In the genomic region with DNA sequence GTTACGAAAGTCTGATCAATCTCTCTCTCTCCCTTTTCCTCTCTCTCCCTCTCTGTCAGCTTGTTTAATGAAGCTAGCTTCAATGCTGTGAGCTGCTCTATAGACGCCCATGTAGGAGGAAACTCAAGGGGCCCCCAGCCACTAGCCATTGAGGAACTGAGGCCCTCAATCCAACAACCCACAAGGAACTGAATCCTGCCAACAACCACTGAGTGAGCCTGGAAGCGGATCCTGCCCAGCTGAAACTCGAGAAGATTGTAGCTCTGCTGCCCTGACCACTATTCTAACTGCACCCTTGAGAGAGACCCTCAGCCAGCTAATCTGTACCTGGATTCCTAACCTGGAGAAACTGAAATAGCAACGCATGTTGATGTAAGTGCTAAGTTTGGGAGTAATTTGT, we compare ENCODE assay signal across 24 cellular contexts.
"Had no signal": no experiment of that assay in that cellular context is flagged by ENCODE, and none has a peak within 500 bp of the region (broad histone marks: within the 10 kb centered on the region; RNA-seq: fewer than 3 reads in every experiment).

No MANE protein-coding gene starts in this region.

- H3K4me1 ChIP-seq: breast epithelium, esophagus squamous epithelium, prostate gland, testis, transverse colon had no signal

- H3K27ac ChIP-seq: breast epithelium, esophagus squamous epithelium, hepatocyte, ovary, prostate gland, testis, transverse colon had no signal

- H3K27me3 ChIP-seq: breast epithelium, esophagus squamous epithelium, hepatocyte, ovary, testis, transverse colon had no signal

- H3K4me3 ChIP-seq: breast epithelium, esophagus squamous epithelium, hepatocyte, ovary, prostate gland, testis, transverse colon had no signal

- DNase-seq: activated B cell treated with CpG ODN at 0.5 μM for 24 hours; activated CD4-positive, alpha-beta T cell treated with anti-CD3 and anti-CD28 coated beads, Interleukin-2, amount 50 U/mL, for 1 hour; activated naive CD4-positive, alpha-beta T cell; activated T-cell treated with anti-CD3 and anti-CD28 coated beads for 4 hours; activated T-cell treated with anti-CD3 and anti-CD28 coated beads, Interleukin-2, amount 50 U/mL, for 72 hours; dermis blood vessel endothelial cell; effector CD4-positive, alpha-beta T cell; esophagus squamous epithelium; foreskin melanocyte; glutamatergic neuron; islet precursor cell; left ventricle myocardium superior; naive B cell; ovary; retina; stimulated activated CD4-positive, alpha-beta T cell treated with anti-CD3 and anti-CD28 coated beads, Interleukin-2, amount 100 ng/mL, for 48 hours; stimulated activated naive CD8-positive, alpha-beta T cell treated with anti-CD3 and anti-CD28 coated beads, Interleukin-15, Interleukin-2, amounts not matched to agents 100 U/mL and 50 U/mL, for 24 hours; T-helper 9 cell; testis; transverse colon had no signal

- H3K79me2 ChIP-seq: hepatocyte had no signal

- H3K9me3 ChIP-seq: breast epithelium, esophagus squamous epithelium, ovary, prostate gland, testis, transverse colon had no signal

- H2AFZ ChIP-seq: hepatocyte had no signal

- H3K36me3 ChIP-seq: breast epithelium, esophagus squamous epithelium, ovary, prostate gland, transverse colon had no signal

- ATAC-seq: activated naive CD4-positive, alpha-beta T cell treated with anti-CD3 and anti-CD28 coated beads, Interleukin-2, amount 50 U/mL, for 72 hours; activated T-cell treated with anti-CD3 and anti-CD28 coated beads, Interleukin-2, amount 50 U/mL, for 72 hours; left ventricle myocardium superior; stimulated activated naive CD8-positive, alpha-beta T cell treated with anti-CD3 and anti-CD28 coated beads, Interleukin-15, Interleukin-2, amounts not matched to agents 100 U/mL and 50 U/mL, for 24 hours had no signal

- H3K4me2 ChIP-seq: hepatocyte had no signal
